ENCODE assay signal across 1 cellular context in genomic region chr4:93103042-93103441, GRCh38.
TF ChIP-seq lines count a peak whose summit lies in the region.

No MANE protein-coding gene starts in this region.

TF ChIP-seq in WTC11, 78 proteins besides CTCF, POLR2A, EP300 and RAD21 (continued from another document):
- no peak for TF ChIP-seq FOXP4 (CRISPR knock-in tag; IDR thresholded peaks at IDR 0.05)
- no peak for TF ChIP-seq ELF4 (CRISPR knock-in tag; IDR thresholded peaks at IDR 0.05; ENCODE audit: low read depth)
- no peak for TF ChIP-seq MYBL2 (CRISPR knock-in tag; IDR thresholded peaks at IDR 0.05)
TF ChIP-seq in WTC11: peak in this region for 0.
